1 cellular context compared by ENCODE assay signal in the genomic region with DNA sequence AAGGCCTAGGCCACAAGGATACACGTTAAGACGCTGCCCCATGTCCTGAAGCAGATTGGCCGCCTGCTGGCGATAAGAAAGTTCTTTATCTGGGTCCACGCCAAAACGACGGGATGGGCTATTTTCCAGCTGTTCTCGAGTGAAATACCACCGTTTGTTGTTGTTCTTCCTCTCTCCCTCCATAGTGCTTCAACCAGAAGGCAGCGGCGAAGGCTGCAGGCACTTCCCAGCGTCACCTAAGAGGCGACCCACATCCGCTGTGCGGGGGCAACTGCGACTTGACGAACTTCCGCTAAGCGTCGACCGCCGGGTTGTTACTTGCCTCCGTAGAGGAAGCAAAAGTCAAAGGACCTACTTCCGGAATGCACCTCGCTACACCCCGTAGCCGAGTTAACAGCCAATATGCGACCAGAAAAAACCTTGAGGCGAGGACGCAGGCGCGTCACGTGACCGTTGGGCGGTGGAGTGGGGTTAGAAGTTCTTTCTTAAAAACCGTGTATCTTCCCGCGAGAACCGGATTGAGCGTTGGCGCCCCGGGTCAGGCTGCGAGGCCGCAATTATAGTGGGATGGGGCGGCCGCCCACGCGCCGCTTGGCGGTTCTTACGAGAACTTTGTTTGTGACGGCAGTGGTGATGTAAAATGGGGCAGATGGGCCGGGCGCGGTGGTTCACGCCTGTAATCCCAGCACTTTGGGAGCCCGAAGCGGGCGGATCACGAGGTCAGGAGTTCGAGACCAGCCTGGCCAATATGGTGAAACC.
TF ChIP-seq lines count a peak whose summit lies in the region.

A gene (minus strand): TSS at position 215 of the 759 bp plus-strand sequence. CDS start 32 bp downstream, at position 183.

TF ChIP-seq in HepG2, 621 proteins besides CTCF, POLR2A, EP300 and RAD21 (continued from another document and continues in another):
- TF ChIP-seq, protein P1, sequence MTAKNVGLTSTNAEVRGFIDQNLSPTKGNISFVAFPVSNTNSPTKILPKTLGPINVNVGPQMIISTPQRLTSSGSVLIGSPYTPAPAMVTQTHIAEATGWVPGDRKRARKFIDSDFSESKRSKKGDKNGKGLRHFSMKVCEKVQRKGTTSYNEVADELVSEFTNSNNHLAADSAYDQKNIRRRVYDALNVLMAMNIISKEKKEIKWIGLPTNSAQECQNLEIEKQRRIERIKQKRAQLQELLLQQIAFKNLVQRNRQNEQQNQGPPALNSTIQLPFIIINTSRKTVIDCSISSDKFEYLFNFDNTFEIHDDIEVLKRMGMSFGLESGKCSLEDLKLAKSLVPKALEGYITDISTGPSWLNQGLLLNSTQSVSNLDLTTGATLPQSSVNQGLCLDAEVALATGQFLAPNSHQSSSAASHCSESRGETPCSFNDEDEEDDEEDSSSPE (CRISPR knock-in tag; IDR thresholded peaks at IDR 0.05) = peak; percentile 77; the same call in 1 of the 2 replicates
- TF ChIP-seq, protein P2, sequence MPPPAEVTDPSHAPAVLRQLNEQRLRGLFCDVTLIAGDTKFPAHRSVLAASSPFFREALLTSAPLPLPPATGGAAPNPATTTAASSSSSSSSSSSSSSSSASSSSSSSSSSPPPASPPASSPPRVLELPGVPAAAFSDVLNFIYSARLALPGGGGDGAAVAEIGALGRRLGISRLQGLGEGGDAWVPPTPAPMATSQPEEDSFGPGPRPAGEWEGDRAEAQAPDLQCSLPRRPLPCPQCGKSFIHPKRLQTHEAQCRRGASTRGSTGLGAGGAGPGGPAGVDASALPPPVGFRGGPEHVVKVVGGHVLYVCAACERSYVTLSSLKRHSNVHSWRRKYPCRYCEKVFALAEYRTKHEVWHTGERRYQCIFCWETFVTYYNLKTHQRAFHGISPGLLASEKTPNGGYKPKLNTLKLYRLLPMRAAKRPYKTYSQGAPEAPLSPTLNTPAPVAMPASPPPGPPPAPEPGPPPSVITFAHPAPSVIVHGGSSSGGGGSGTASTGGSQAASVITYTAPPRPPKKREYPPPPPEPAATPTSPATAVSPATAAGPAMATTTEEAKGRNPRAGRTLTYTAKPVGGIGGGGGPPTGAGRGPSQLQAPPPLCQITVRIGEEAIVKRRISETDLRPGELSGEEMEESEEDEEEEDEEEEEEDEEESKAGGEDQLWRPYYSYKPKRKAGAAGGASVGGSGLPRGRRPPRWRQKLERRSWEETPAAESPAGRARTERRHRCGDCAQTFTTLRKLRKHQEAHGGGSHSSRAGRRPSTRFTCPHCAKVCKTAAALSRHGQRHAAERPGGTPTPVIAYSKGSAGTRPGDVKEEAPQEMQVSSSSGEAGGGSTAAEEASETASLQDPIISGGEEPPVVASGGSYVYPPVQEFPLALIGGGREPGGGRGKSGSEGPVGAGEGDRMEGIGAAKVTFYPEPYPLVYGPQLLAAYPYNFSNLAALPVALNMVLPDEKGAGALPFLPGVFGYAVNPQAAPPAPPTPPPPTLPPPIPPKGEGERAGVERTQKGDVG (CRISPR knock-in tag; IDR thresholded peaks at IDR 0.05; ENCODE audit: borderline replicate concordance) = peak; percentile 55; the same call in 1 of the 2 replicates
- TF ChIP-seq ZNF891 (CRISPR knock-in tag; IDR thresholded peaks at IDR 0.05) (peak; percentile 81), ZFP41 (CRISPR knock-in tag; IDR thresholded peaks at IDR 0.05; ENCODE audit: borderline replicate concordance) (no peak), RBFOX2 (IDR thresholded peaks at IDR 0.05; ENCODE audit: low read depth, low read length) (peak; percentile 79), CHCHD3 (CRISPR knock-in tag; IDR thresholded peaks at IDR 0.05) (0 out of 2 replicates have a peak, but pooled peaks have one; percentile 38), ZNF263 (CRISPR knock-in tag; IDR thresholded peaks at IDR 0.05) (no peak), ZNF367 (CRISPR knock-in tag; IDR thresholded peaks at IDR 0.05; ENCODE audit: borderline replicate concordance) (no peak), JDP2 (CRISPR knock-in tag; IDR thresholded peaks at IDR 0.05; ENCODE audit: borderline replicate concordance) (no peak), GATAD1 (CRISPR knock-in tag; IDR thresholded peaks at IDR 0.05) (peak; percentile 97), AKAP8 (CRISPR knock-in tag; IDR thresholded peaks at IDR 0.05) (no peak), ZNF335 (CRISPR knock-in tag; IDR thresholded peaks at IDR 0.05) (peak; percentile 97), FOSL2 (CRISPR knock-in tag; IDR thresholded peaks at IDR 0.05) (peak; percentile 14), FOXO1 (CRISPR knock-in tag; IDR thresholded peaks at IDR 0.05) (no peak; the same call in 1 of the 2 replicates), KLF6 (CRISPR knock-in tag; IDR thresholded peaks at IDR 0.05) (peak; percentile 7; the same call in 1 of the 2 replicates), HNRNPL (IDR thresholded peaks at IDR 0.05; ENCODE audit: low read depth, low read length) (0 out of 2 replicates have a peak, but pooled peaks have one; percentile 27), ZNF549 (CRISPR knock-in tag; IDR thresholded peaks at IDR 0.05) (no peak), MAFK (conservative IDR thresholded peaks at IDR 0.05 in 1 of 2, IDR thresholded peaks at IDR 0.05 in 1 of 2; ENCODE audit: low read length in 2 of 2) (no peak), ZNF670 (CRISPR knock-in tag; IDR thresholded peaks at IDR 0.05; ENCODE audit: borderline replicate concordance) (peak; percentile 72), RBM22 (optimal IDR thresholded peaks at IDR 0.05; ENCODE audit: low read length) (no peak), TBL1XR1 (IDR thresholded peaks at IDR 0.05; ENCODE audit: borderline replicate concordance, low read length, partially characterized antibody) (peak; percentile 82), SSRP1 (CRISPR knock-in tag; IDR thresholded peaks at IDR 0.05) (no peak; the same call in 1 of the 2 replicates), MIXL1 (CRISPR knock-in tag; IDR thresholded peaks at IDR 0.05) (peak; percentile 39; the same call in 1 of the 2 replicates), ZNF235 (CRISPR knock-in tag; IDR thresholded peaks at IDR 0.05; ENCODE audit: borderline replicate concordance) (peak; percentile 89; the same call in 1 of the 2 replicates), FOXJ3 (CRISPR knock-in tag; IDR thresholded peaks at IDR 0.05; ENCODE audit: borderline replicate concordance) (peak; percentile 60), RBM39 (IDR thresholded peaks at IDR 0.05; ENCODE audit: low read depth, low read length, poor library complexity, severe bottlenecking) (peak; percentile 35), ZNF343 (CRISPR knock-in tag; IDR thresholded peaks at IDR 0.05) (peak; percentile 81; the same call in 1 of the 2 replicates), GFI1 (CRISPR knock-in tag; IDR thresholded peaks at IDR 0.05; ENCODE audit: borderline replicate concordance) (peak; percentile 71; the same call in 1 of the 2 replicates), CCAR2 (optimal IDR thresholded peaks at IDR 0.05; ENCODE audit: low read depth, low read length) (no peak)
- TF ChIP-seq, protein P3, sequence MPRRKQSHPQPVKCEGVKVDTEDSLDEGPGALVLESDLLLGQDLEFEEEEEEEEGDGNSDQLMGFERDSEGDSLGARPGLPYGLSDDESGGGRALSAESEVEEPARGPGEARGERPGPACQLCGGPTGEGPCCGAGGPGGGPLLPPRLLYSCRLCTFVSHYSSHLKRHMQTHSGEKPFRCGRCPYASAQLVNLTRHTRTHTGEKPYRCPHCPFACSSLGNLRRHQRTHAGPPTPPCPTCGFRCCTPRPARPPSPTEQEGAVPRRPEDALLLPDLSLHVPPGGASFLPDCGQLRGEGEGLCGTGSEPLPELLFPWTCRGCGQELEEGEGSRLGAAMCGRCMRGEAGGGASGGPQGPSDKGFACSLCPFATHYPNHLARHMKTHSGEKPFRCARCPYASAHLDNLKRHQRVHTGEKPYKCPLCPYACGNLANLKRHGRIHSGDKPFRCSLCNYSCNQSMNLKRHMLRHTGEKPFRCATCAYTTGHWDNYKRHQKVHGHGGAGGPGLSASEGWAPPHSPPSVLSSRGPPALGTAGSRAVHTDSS (CRISPR knock-in tag; conservative IDR thresholded peaks at IDR 0.05) = no peak
- TF ChIP-seq, protein P4, sequence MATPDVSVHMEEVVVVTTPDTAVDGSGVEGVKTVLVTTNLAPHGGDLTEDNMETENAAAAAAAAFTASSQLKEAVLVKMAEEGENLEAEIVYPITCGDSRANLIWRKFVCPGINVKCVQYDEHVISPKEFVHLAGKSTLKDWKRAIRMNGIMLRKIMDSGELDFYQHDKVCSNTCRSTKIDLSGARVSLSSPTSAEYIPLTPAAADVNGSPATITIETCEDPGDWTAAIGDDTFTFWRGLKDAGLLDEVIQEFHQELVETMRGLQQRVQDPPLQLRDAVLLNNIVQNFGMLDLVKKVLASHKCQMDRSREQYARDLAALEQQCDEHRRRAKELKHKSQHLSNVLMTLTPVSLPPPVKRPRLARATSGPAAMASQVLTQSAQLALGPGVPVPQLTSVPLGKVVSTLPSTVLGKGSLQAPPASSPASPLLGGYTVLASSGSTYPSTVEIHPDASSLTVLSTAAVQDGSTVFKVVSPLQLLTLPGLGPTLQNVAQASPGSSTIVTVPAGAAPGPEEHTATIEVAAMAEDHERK (CRISPR knock-in tag; IDR thresholded peaks at IDR 0.05; ENCODE audit: low read depth) = peak; percentile 70
- TF ChIP-seq, protein P5, sequence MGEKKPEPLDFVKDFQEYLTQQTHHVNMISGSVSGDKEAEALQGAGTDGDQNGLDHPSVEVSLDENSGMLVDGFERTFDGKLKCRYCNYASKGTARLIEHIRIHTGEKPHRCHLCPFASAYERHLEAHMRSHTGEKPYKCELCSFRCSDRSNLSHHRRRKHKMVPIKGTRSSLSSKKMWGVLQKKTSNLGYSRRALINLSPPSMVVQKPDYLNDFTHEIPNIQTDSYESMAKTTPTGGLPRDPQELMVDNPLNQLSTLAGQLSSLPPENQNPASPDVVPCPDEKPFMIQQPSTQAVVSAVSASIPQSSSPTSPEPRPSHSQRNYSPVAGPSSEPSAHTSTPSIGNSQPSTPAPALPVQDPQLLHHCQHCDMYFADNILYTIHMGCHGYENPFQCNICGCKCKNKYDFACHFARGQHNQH (CRISPR knock-in tag; IDR thresholded peaks at IDR 0.05) = peak; percentile 83
- TF ChIP-seq, protein P6, sequence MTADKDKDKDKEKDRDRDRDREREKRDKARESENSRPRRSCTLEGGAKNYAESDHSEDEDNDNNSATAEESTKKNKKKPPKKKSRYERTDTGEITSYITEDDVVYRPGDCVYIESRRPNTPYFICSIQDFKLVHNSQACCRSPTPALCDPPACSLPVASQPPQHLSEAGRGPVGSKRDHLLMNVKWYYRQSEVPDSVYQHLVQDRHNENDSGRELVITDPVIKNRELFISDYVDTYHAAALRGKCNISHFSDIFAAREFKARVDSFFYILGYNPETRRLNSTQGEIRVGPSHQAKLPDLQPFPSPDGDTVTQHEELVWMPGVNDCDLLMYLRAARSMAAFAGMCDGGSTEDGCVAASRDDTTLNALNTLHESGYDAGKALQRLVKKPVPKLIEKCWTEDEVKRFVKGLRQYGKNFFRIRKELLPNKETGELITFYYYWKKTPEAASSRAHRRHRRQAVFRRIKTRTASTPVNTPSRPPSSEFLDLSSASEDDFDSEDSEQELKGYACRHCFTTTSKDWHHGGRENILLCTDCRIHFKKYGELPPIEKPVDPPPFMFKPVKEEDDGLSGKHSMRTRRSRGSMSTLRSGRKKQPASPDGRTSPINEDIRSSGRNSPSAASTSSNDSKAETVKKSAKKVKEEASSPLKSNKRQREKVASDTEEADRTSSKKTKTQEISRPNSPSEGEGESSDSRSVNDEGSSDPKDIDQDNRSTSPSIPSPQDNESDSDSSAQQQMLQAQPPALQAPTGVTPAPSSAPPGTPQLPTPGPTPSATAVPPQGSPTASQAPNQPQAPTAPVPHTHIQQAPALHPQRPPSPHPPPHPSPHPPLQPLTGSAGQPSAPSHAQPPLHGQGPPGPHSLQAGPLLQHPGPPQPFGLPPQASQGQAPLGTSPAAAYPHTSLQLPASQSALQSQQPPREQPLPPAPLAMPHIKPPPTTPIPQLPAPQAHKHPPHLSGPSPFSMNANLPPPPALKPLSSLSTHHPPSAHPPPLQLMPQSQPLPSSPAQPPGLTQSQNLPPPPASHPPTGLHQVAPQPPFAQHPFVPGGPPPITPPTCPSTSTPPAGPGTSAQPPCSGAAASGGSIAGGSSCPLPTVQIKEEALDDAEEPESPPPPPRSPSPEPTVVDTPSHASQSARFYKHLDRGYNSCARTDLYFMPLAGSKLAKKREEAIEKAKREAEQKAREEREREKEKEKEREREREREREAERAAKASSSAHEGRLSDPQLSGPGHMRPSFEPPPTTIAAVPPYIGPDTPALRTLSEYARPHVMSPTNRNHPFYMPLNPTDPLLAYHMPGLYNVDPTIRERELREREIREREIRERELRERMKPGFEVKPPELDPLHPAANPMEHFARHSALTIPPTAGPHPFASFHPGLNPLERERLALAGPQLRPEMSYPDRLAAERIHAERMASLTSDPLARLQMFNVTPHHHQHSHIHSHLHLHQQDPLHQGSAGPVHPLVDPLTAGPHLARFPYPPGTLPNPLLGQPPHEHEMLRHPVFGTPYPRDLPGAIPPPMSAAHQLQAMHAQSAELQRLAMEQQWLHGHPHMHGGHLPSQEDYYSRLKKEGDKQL (CRISPR knock-in tag; IDR thresholded peaks at IDR 0.05; ENCODE audit: low read depth) = no peak
- TF ChIP-seq, protein P7, sequence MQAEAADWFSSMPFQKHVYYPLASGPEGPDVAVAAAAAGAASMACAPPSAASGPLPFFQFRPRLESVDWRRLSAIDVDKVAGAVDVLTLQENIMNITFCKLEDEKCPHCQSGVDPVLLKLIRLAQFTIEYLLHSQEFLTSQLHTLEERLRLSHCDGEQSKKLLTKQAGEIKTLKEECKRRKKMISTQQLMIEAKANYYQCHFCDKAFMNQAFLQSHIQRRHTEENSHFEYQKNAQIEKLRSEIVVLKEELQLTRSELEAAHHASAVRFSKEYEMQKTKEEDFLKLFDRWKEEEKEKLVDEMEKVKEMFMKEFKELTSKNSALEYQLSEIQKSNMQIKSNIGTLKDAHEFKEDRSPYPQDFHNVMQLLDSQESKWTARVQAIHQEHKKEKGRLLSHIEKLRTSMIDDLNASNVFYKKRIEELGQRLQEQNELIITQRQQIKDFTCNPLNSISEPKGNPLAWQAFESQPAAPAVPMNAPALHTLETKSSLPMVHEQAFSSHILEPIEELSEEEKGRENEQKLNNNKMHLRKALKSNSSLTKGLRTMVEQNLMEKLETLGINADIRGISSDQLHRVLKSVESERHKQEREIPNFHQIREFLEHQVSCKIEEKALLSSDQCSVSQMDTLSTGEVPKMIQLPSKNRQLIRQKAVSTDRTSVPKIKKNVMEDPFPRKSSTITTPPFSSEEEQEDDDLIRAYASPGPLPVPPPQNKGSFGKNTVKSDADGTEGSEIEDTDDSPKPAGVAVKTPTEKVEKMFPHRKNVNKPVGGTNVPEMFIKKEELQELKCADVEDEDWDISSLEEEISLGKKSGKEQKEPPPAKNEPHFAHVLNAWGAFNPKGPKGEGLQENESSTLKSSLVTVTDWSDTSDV (CRISPR knock-in tag; IDR thresholded peaks at IDR 0.05) = no peak; the same call in 1 of the 2 replicates
- TF ChIP-seq, protein P8, sequence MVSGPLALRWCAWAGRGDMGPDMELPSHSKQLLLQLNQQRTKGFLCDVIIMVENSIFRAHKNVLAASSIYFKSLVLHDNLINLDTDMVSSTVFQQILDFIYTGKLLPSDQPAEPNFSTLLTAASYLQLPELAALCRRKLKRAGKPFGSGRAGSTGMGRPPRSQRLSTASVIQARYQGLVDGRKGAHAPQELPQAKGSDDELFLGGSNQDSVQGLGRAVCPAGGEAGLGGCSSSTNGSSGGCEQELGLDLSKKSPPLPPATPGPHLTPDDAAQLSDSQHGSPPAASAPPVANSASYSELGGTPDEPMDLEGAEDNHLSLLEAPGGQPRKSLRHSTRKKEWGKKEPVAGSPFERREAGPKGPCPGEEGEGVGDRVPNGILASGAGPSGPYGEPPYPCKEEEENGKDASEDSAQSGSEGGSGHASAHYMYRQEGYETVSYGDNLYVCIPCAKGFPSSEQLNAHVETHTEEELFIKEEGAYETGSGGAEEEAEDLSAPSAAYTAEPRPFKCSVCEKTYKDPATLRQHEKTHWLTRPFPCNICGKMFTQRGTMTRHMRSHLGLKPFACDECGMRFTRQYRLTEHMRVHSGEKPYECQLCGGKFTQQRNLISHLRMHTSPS (CRISPR knock-in tag; IDR thresholded peaks at IDR 0.05; ENCODE audit: low read depth) = peak; percentile 50; the same call in 1 of the 2 replicates
